ENCODE assay signal across 32 cellular contexts in the genomic region with DNA sequence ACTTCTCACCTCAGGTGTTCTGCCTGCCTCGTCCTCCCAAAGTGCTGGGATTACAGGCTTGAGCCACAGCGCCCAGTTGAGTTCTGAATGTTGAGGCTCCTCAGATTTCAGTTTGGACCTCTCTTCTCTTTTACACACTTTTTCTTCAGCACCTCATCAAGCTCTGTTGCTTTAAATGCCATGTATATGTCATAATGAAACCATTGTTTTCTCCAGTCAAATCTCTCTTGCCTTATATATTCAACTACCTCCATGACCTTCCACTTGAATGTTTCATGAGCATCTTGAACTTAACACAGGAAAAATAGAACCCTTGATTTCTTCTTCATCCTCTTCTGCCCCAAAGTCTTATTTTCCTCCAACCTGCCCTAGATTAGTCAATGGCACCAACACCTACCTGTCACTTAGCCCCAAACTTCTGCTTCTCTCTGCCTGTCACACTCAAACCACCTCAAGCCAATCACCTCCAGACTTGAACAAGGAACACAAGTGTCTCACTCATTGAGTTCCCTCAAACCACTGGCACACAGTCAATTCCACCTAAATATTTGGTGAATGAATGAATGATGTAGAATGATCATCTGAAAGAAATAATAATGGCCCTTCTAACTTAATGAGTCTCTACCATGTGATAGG.
"Had no signal": no experiment of that assay in that cellular context is flagged by ENCODE, and none has a peak within 500 bp of the region (broad histone marks: within the 10 kb centered on the region; RNA-seq: fewer than 3 reads in every experiment).

No MANE protein-coding gene starts in this region.

- H3K27ac Mint-ChIP-seq: activated B cell treated with CpG ODN at 0.5 μM for 24 hours; activated CD4-positive, alpha-beta memory T cell treated with anti-CD3 and anti-CD28 coated beads, Interleukin-2, amount 10 ng/mL, durations not matched to agents 7 days and 5 days; activated CD4-positive, alpha-beta T cell treated with anti-CD3 and anti-CD28 coated beads, Interleukin-2, amount 10 ng/mL, durations not matched to agents 24 days and 14 days; activated naive CD8-positive, alpha-beta T cell; activated T-cell treated with anti-CD3 and anti-CD28 coated beads, Interleukin-2, amount 50 U/mL, for 24 hours; activated T-cell treated with anti-CD3 and anti-CD28 coated beads, Interleukin-2, amount 50 U/mL, for 72 hours; dendritic cell treated with granulocyte-macrophage colony-stimulating factor and Interleukin-4, amounts not matched to agents 40 ng/mL and 50 ng/mL, for 4 days; endodermal cell; T-helper 17 cell; T-helper 2 cell treated with Interferon-gamma antibody and Interleukin-4, amounts not matched to agents 5 μg/mL and 100 μg/mL, for 36 hours had no signal

- H3K27ac ChIP-seq: ascending aorta, brain microvascular endothelial cell, coronary artery, heart left ventricle, WERI-Rb-1 had no signal

- H3K27me3 Mint-ChIP-seq: activated B cell treated with CpG ODN at 0.5 μM for 24 hours; activated CD4-positive, alpha-beta memory T cell treated with anti-CD3 and anti-CD28 coated beads, Interleukin-2, amount 10 ng/mL, durations not matched to agents 7 days and 5 days; activated T-cell treated with anti-CD3 and anti-CD28 coated beads, Interleukin-2, amount 50 U/mL, for 24 hours had no signal

- H3K36me3 Mint-ChIP-seq: activated naive CD8-positive, alpha-beta T cell had no signal

- H3K9me3 ChIP-seq: ascending aorta, gastrocnemius medialis, heart left ventricle had no signal

- FAIRE-seq: bronchial epithelial cell had no signal

- H3K4me3 ChIP-seq: ascending aorta, coronary artery, dorsolateral prefrontal cortex, gastrocnemius medialis, heart left ventricle had no signal

- DNase-seq: activated B cell treated with CpG ODN at 0.5 μM for 24 hours; activated CD4-positive, alpha-beta memory T cell treated with anti-CD3 and anti-CD28 coated beads, Interleukin-2, amount 10 ng/mL, durations not matched to agents 7 days and 5 days; activated CD4-positive, alpha-beta T cell treated with anti-CD3 and anti-CD28 coated beads, Interleukin-2, amount 50 U/mL, for 4 hours; activated CD8-positive, alpha-beta memory T cell treated with anti-CD3 and anti-CD28 coated beads, Interleukin-2, amount 50 U/mL, for 48 hours; activated effector memory CD4-positive, alpha-beta T cell treated with Interleukin-2 at 50 U/mL for 16 hours; activated gamma-delta T cell treated with Interleukin-2 at 50 U/mL for 16 hours; activated naive CD4-positive, alpha-beta T cell treated with anti-CD3 and anti-CD28 coated beads, Interleukin-2, amount 50 U/mL, for 16 hours; activated naive CD4-positive, alpha-beta T cell treated with Interleukin-2 at 50 U/mL for 16 hours; activated T-cell treated with anti-CD3 and anti-CD28 coated beads for 4 hours; activated T-cell treated with anti-CD3 and anti-CD28 coated beads, Interleukin-2, amount 50 U/mL, for 24 hours; activated T-cell treated with anti-CD3 and anti-CD28 coated beads, Interleukin-2, amount 50 U/mL, for 72 hours; dorsolateral prefrontal cortex; effector memory CD4-positive, alpha-beta T cell; endodermal cell; gastrocnemius medialis; glutamatergic neuron; heart left ventricle; T-helper 1 cell; T-helper 17 cell; T1000; WERI-Rb-1 had no signal

- H3K36me3 ChIP-seq: ascending aorta, brain microvascular endothelial cell, gastrocnemius medialis, heart left ventricle, WERI-Rb-1 had no signal

- H3K4me1 Mint-ChIP-seq: activated B cell treated with CpG ODN at 0.5 μM for 24 hours; central memory CD8-positive, alpha-beta T cell had no signal

- H3K27me3 ChIP-seq: ascending aorta, brain microvascular endothelial cell, dorsolateral prefrontal cortex, gastrocnemius medialis, heart left ventricle had no signal

- H3K9me3 Mint-ChIP-seq: activated B cell treated with CpG ODN at 0.5 μM for 24 hours; activated CD4-positive, alpha-beta memory T cell treated with anti-CD3 and anti-CD28 coated beads, Interleukin-2, amount 10 ng/mL, durations not matched to agents 7 days and 5 days; activated CD4-positive, alpha-beta T cell treated with anti-CD3 and anti-CD28 coated beads, Interleukin-2, amount 10 ng/mL, durations not matched to agents 24 days and 14 days; activated T-cell treated with anti-CD3 and anti-CD28 coated beads, Interleukin-2, amount 50 U/mL, for 24 hours; activated T-cell treated with anti-CD3 and anti-CD28 coated beads, Interleukin-2, amount 50 U/mL, for 72 hours; central memory CD8-positive, alpha-beta T cell; dendritic cell treated with granulocyte-macrophage colony-stimulating factor and Interleukin-4, amounts not matched to agents 40 ng/mL and 50 ng/mL, for 4 days; endodermal cell; T-helper 2 cell treated with Interferon-gamma antibody and Interleukin-4, amounts not matched to agents 5 μg/mL and 100 μg/mL, for 36 hours had no signal

- H3K4me3 Mint-ChIP-seq: activated B cell treated with CpG ODN at 0.5 μM for 24 hours; activated CD4-positive, alpha-beta memory T cell treated with anti-CD3 and anti-CD28 coated beads, Interleukin-2, amount 10 ng/mL, durations not matched to agents 7 days and 5 days; activated CD4-positive, alpha-beta T cell treated with anti-CD3 and anti-CD28 coated beads, Interleukin-2, amount 10 ng/mL, durations not matched to agents 24 days and 14 days; activated naive CD8-positive, alpha-beta T cell; activated T-cell treated with anti-CD3 and anti-CD28 coated beads, Interleukin-2, amount 50 U/mL, for 24 hours; activated T-cell treated with anti-CD3 and anti-CD28 coated beads, Interleukin-2, amount 50 U/mL, for 72 hours; central memory CD8-positive, alpha-beta T cell; dendritic cell treated with granulocyte-macrophage colony-stimulating factor and Interleukin-4, amounts not matched to agents 40 ng/mL and 50 ng/mL, for 4 days; endodermal cell; T-helper 17 cell; T-helper 2 cell treated with Interferon-gamma antibody and Interleukin-4, amounts not matched to agents 5 μg/mL and 100 μg/mL, for 36 hours had no signal

- ATAC-seq: activated CD4-positive, CD25-positive, alpha-beta regulatory T cell treated with anti-CD3 and anti-CD28 coated beads, Interleukin-2, amount 50 U/mL, for 24 hours; esophagus mucosa; gastrocnemius medialis; heart left ventricle; T-helper 17 cell had no signal
